In the genomic region with DNA sequence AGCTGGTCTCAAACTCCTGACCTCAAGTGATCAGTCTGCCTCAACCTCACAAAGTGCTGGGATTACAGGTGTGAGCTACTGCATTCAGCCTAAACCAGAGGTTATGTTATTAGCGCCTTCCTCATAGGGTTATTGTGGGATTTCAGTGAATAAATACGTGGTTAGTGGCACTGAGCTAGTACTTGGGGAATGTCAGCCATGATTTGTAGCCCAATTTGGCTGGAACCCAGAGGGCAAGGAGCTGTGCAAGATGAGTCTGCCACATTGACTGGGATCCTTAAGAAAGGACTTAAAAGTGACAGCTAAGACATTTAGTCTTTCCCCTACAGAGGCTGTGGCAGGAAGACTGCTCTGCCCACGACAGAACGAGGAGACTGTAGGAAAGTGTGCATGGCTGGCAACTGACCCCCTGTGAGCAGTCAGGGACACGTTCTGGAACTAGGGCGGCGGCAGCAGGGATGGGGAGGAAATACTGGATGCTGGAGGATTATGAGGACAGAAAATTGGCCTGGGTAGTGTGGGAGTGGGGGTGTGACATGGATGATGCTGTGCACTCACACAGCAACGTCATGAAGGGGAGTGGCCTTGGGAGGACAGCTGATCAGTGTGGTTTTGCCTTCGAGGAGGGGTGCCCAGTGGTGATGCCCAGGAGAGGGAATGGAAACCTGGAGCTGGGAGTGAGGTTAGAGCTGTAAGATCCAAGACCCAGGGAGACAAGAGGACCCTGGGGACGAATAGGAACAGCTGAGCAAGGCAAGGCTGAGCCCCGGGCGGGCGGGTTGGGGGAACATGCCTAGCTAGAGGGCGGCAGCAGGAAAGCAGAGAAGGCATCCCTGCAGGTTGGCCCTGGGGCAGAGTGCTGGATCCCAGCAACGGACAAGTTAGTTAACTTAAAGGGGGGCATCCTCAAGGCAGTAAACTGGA, we compare ENCODE assay signal across 8 cellular contexts. TPM values are rescaled to one million over a fixed set of nuclear protein-coding genes. Genes with fewer than 3 reads are reported as not detected.
DNase-seq lines count a peak whose midpoint lies in the region; ATAC-seq and TF ChIP-seq lines count a peak whose summit lies in the region.

No MANE protein-coding gene starts in this region.

- POLR2A ChIA-PET in PC-3 (lab: Charles Lee; ENCODE audit: unreplicated experiment), result interaction anchor here (0.8 to 1.4 kb wide), 2 partner anchors 20 to 92 kb away, joined by 3 to 4 read pairs; partner anchors contain the start of gene MRPL58

- BruUV-seq in PC-3 (replicated peaks; lab: Mats Ljungman, UMichigan), result no TSS peak

- H3K4me2 ChIP-seq in PC-3 (ENCODE audit: low read length) (peak overlapping the region; percentile 87), neural cell (ENCODE audit: low read length) (no peak overlapping the region)

- H3K4me3 ChIP-seq in CD4-positive, CD25-positive, alpha-beta regulatory T cell (ENCODE audit: low read depth, low read length), result peak overlapping the region; percentile 53
- H3K4me3 ChIP-seq in HUES64 (ENCODE audit: low read length), result peak overlapping the region; percentile 90
- H3K4me3 ChIP-seq in PC-3 (ENCODE audit: low read length), result peak overlapping the region; percentile 77
- H3K4me3 ChIP-seq in neural cell (ENCODE audit: low read length), result peak overlapping the region; percentile 81
- H3K4me3 ChIP-seq in thyroid gland (replicated peaks in 1 of 3), result no peak overlapping the region

- H3K36me3 ChIP-seq in CD4-positive, CD25-positive, alpha-beta regulatory T cell (ENCODE audit: control insufficient read depth, insufficient read depth, low read length), result no peaks in the 10 kb centered on the region
- no peaks in the 10 kb centered on the region for H3K36me3 ChIP-seq in HUES64 (ENCODE audit: insufficient read depth, low read length)
- H3K36me3 ChIP-seq in PC-3 (ENCODE audit: low read depth, low read length), result no peaks in the 10 kb centered on the region
- no peaks in the 10 kb centered on the region for H3K36me3 ChIP-seq in neural cell (ENCODE audit: insufficient read depth, low read length)
- H3K36me3 ChIP-seq in thyroid gland, result no peaks in the 10 kb centered on the region

- peaks cover 11% of the 10 kb centered on the region for H3F3A ChIP-seq in PC-3 (ENCODE audit: low read length, unreplicated experiment)
- no peaks in the 10 kb centered on the region for H3F3A ChIP-seq in neural cell (ENCODE audit: insufficient read depth, low read length, poor library complexity, severe bottlenecking)

- TF ChIP-seq CTCF in PC-3 (conservative IDR thresholded peaks at IDR 0.05; ENCODE audit: low read depth, low read length), result no peak
- TF ChIP-seq CTCF in neural cell (IDR thresholded peaks at IDR 0.05; ENCODE audit: poor library complexity, severe bottlenecking), result no peak
- no peak for TF ChIP-seq CTCF in thyroid gland (IDR thresholded peaks at IDR 0.05)

- peaks cover 48% of the 10 kb centered on the region for H3K4me1 ChIP-seq in CD4-positive, CD25-positive, alpha-beta regulatory T cell (ENCODE audit: control insufficient read depth, insufficient read depth, low read length, poor library complexity, severe bottlenecking)
- H3K4me1 ChIP-seq in HUES64 (ENCODE audit: insufficient read depth, low read length) (no peaks in the 10 kb centered on the region; the same call in 1 of the 2 replicates), PC-3 (ENCODE audit: insufficient read depth, low read length) (peaks cover 33% of the 10 kb centered on the region), thyroid gland (peaks cover 10 to 41% of the 10 kb centered on the region in 2 donors)

- no peaks in the 10 kb centered on the region for H3K9me3 ChIP-seq in CD4-positive, CD25-positive, alpha-beta regulatory T cell (ENCODE audit: control insufficient read depth in 2 of 2, low read length in 2 of 2)
- peaks cover 13% of the 10 kb centered on the region for H3K9me3 ChIP-seq in HUES64 (ENCODE audit: insufficient read depth, low read depth, low read length)
- no peaks in the 10 kb centered on the region for H3K9me3 ChIP-seq in PC-3 (ENCODE audit: low read length)
- H3K9me3 ChIP-seq in neural cell (ENCODE audit: low read length), result peaks cover 6% of the 10 kb centered on the region
- no peaks in the 10 kb centered on the region for H3K9me3 ChIP-seq in thyroid gland

- peaks cover 6% of the 10 kb centered on the region for H3K36me3 Mint-ChIP-seq in CD4-positive, CD25-positive, alpha-beta regulatory T cell

- no peaks in the 10 kb centered on the region for H3K9me2 ChIP-seq in PC-3 (replicated peaks; ENCODE audit: low read length)
- no peaks in the 10 kb centered on the region for H3K9me2 ChIP-seq in neural cell (ENCODE audit: insufficient read depth, low read length)

- peak overlapping the region; percentile 74 for H2AFZ ChIP-seq in PC-3 (ENCODE audit: low read length)
- no peak overlapping the region for H2AFZ ChIP-seq in neural cell (ENCODE audit: low read depth, low read length)

- peak; percentile 54 to 62 (median 62) for DNase-seq in CD4-positive, CD25-positive, alpha-beta regulatory T cell
- peak; percentile 85 for DNase-seq in PC-3
- peak; percentile 66 for DNase-seq in activated naive CD4-positive, alpha-beta T cell treated with Interleukin-2 at 50 U/mL for 16 hours
- DNase-seq in fibroblast of the conjunctiva (ENCODE audit: low read depth), result peak; percentile 41
- DNase-seq in thyroid gland, result peak; percentile 56 to 61

- H4K20me1 ChIP-seq in PC-3 (ENCODE audit: low read length), result no peaks in the 10 kb centered on the region
- H4K20me1 ChIP-seq in neural cell (ENCODE audit: insufficient read depth), result no peaks in the 10 kb centered on the region

- TF ChIP-seq EP300 in neural cell (conservative IDR thresholded peaks at IDR 0.05; ENCODE audit: poor library complexity, severe bottlenecking), result no peak

- H3K27me3 Mint-ChIP-seq in CD4-positive, CD25-positive, alpha-beta regulatory T cell, result peaks cover 33% of the 10 kb centered on the region

- H3K9ac ChIP-seq in HUES64 (ENCODE audit: low read depth, low read length), result no peak overlapping the region
- H3K9ac ChIP-seq in PC-3 (ENCODE audit: low read length), result no peak overlapping the region
- H3K9ac ChIP-seq in neural cell (ENCODE audit: low read length), result peak overlapping the region; percentile 96

- no peak for TF ChIP-seq RAD21 in neural cell (conservative IDR thresholded peaks at IDR 0.05)

- H3K27me3 ChIP-seq in CD4-positive, CD25-positive, alpha-beta regulatory T cell (ENCODE audit: control insufficient read depth, insufficient read depth, low read length), result no peaks in the 10 kb centered on the region
- H3K27me3 ChIP-seq in HUES64 (ENCODE audit: insufficient read depth, low read length) (no peaks in the 10 kb centered on the region), PC-3 (ENCODE audit: low read length) (no peaks in the 10 kb centered on the region), neural cell (ENCODE audit: insufficient read depth, low read depth, low read length) (no peaks in the 10 kb centered on the region), thyroid gland (no peaks in the 10 kb centered on the region)

- no peak for TF ChIP-seq POLR2A in thyroid gland (IDR thresholded peaks at IDR 0.05)

- H3K79me2 ChIP-seq in PC-3 (ENCODE audit: low read length) (no peaks in the 10 kb centered on the region), neural cell (replicated peaks; ENCODE audit: insufficient read depth, low read length) (no peaks in the 10 kb centered on the region)

- H3K4me1 Mint-ChIP-seq in CD4-positive, CD25-positive, alpha-beta regulatory T cell, result peaks cover 14 to 59% (median 32%) of the 10 kb centered on the region in 4 donors

- H3K27ac Mint-ChIP-seq in CD4-positive, CD25-positive, alpha-beta regulatory T cell, result peak overlapping the region; percentile 88 to 94 (median 88)

- CTCF ChIA-PET in PC-3 (lab: Charles Lee), result interaction anchor here (0.5 to 1.1 kb wide), 5 partner anchors 20 to 169 kb away, joined by 3 to 14 read pairs (median 4); partner anchors contain the start of gene MRPL58

- H3K4me3 Mint-ChIP-seq in CD4-positive, CD25-positive, alpha-beta regulatory T cell, result peak overlapping the region; percentile 86 to 95 (median 94)

- WGBS in HUES64, result 59% methylated on average over 15 of the region's 15 CpGs
- 24 to 38% methylated on average over 15 of the region's 15 CpGs for WGBS in thyroid gland, 2 donors

- intact Hi-C loops in PC-3 (cut with micrococcal nuclease), result loop anchor here (1.0 to 10.0 kb wide), 2 partner anchors 8 to 173 kb away; partner anchors contain the start of gene NUP85
- intact Hi-C loops in thyroid gland (cut with DNase I), result no loop called here

- H3K27ac ChIP-seq in CD4-positive, CD25-positive, alpha-beta regulatory T cell (ENCODE audit: insufficient read depth, low read length, poor library complexity, severe bottlenecking), result peak overlapping the region; percentile 53
- H3K27ac ChIP-seq in HUES64 (ENCODE audit: low read depth, low read length), result no peak overlapping the region
- H3K27ac ChIP-seq in PC-3 (ENCODE audit: low read length), result peak overlapping the region; percentile 30
- H3K27ac ChIP-seq in neural cell (ENCODE audit: low read length), result no peak overlapping the region
- peak overlapping the region in 1 of 3 donors; percentile 30 for H3K27ac ChIP-seq in thyroid gland

- peaks cover 0 to 9% (median 0%) of the 10 kb centered on the region in 7 donors for H3K9me3 Mint-ChIP-seq in CD4-positive, CD25-positive, alpha-beta regulatory T cell

- ATAC-seq in CD4-positive, CD25-positive, alpha-beta regulatory T cell (ENCODE audit: low read depth in 2 of 2), result no peak
- ATAC-seq in PC-3 (peak; percentile 24), HG02981 (IDR thresholded peaks at IDR 0.05; ENCODE audit: unreplicated experiment) (no peak)

RNA-seq across cellular contexts. Expression of gene ATP5PD, which starts 14.5 kb away (rescaled TPM):
- 139 TPM for total RNA-seq in CD4-positive, CD25-positive, alpha-beta regulatory T cell
- 100 to 1,000 TPM; 410 to 536 (median 467) TPM for polyA plus RNA-seq in CD4-positive, CD25-positive, alpha-beta regulatory T cell
- 254 TPM for polyA plus RNA-seq in HUES64 (2013, experiment 1 of 2)
- 305 TPM for polyA plus RNA-seq in HUES64 (2013, experiment 2 of 2)
- total RNA-seq in PC-3 (2014; rRNA removed) (361 and 374 TPM in 2 replicates), thyroid gland (100 to 1,000 TPM; 172 to 408 (median 330) TPM)
- 452 and 517 TPM in 2 replicates for polyA plus RNA-seq in neural cell
- 129 and 160 TPM in 2 replicates for polyA minus RNA-seq in neural cell

RNA-seq across cellular contexts. Expression of gene KCTD2, which starts 14.8 kb away (rescaled TPM):
- total RNA-seq in CD4-positive, CD25-positive, alpha-beta regulatory T cell, result 23.4 TPM
- polyA plus RNA-seq in CD4-positive, CD25-positive, alpha-beta regulatory T cell, result 1 to 10 TPM; 5.8 to 10.0 (median 8.1) TPM
- polyA plus RNA-seq in HUES64 (2013, experiment 1 of 2), result 27.8 TPM
- 27.6 TPM for polyA plus RNA-seq in HUES64 (2013, experiment 2 of 2)
- total RNA-seq in PC-3 (2014; rRNA removed), result 23.8 and 28.0 TPM in 2 replicates
- polyA plus RNA-seq in neural cell, result 29.9 and 32.8 TPM in 2 replicates
- 29.2 and 30.8 TPM in 2 replicates for polyA minus RNA-seq in neural cell
- total RNA-seq in thyroid gland, result 10 to 100 TPM; 33.6 to 48.6 (median 41.7) TPM

RNA-seq across cellular contexts. Expression of gene MRPL58, which starts 19.8 kb away (rescaled TPM):
- total RNA-seq in CD4-positive, CD25-positive, alpha-beta regulatory T cell, result 25.7 TPM
- polyA plus RNA-seq in CD4-positive, CD25-positive, alpha-beta regulatory T cell, result 10 to 100 TPM; 64.0 to 95.8 (median 74.6) TPM
- polyA plus RNA-seq in HUES64 (2013, experiment 1 of 2), result 49.1 TPM
- 52.9 TPM for polyA plus RNA-seq in HUES64 (2013, experiment 2 of 2)
- total RNA-seq in PC-3 (2014; rRNA removed) (151 and 195 TPM in 2 replicates), thyroid gland (10 to 100 TPM; 37.8 to 55.1 (median 49.7) TPM)
- 47.4 and 49.7 TPM in 2 replicates for polyA plus RNA-seq in neural cell
- polyA minus RNA-seq in neural cell, result 19.2 and 21.9 TPM in 2 replicates

RNA-seq across cellular contexts. Expression of gene CDR2L, which starts 44.8 kb away (rescaled TPM):
- total RNA-seq in CD4-positive, CD25-positive, alpha-beta regulatory T cell, result not detected
- polyA plus RNA-seq in CD4-positive, CD25-positive, alpha-beta regulatory T cell, result under 1 TPM in 2 of 4 donors, not detected in 2; 0.05 to 0.09 TPM
- 16.6 TPM for polyA plus RNA-seq in HUES64 (2013, experiment 1 of 2)
- polyA plus RNA-seq in HUES64 (2013, experiment 2 of 2), result 16.5 TPM
- total RNA-seq in PC-3 (2014; rRNA removed), result 35.8 and 50.9 TPM in 2 replicates
- polyA plus RNA-seq in neural cell, result 8.1 and 8.3 TPM in 2 replicates
- 11.9 and 12.3 TPM in 2 replicates for polyA minus RNA-seq in neural cell
- 1 to 10 TPM; 2.6 to 9.8 (median 4.2) TPM for total RNA-seq in thyroid gland

RNA-seq across cellular contexts. Expression of gene SLC16A5, which starts 55.5 kb away (rescaled TPM):
- 9.3 TPM for total RNA-seq in CD4-positive, CD25-positive, alpha-beta regulatory T cell
- 1 to 10 TPM; 1.3 to 2.6 (median 2.0) TPM for polyA plus RNA-seq in CD4-positive, CD25-positive, alpha-beta regulatory T cell
- polyA plus RNA-seq in HUES64 (2013, experiment 1 of 2), result 7.8 TPM
- polyA plus RNA-seq in HUES64 (2013, experiment 2 of 2), result 11.9 TPM
- 1.2 and 1.6 TPM in 2 replicates for total RNA-seq in PC-3 (2014; rRNA removed)
- polyA plus RNA-seq in neural cell, result not detected in 2 replicates
- polyA minus RNA-seq in neural cell, result not detected in 2 replicates
- 10 to 100 TPM; 24.1 to 40.3 (median 27.6) TPM for total RNA-seq in thyroid gland

Comparison
In these comparisons a context has a peak if more than half of its experiments do, and no peak if none do; other contexts are left out.
1. H3K27ac ChIP-seq: peak in CD4-positive, CD25-positive, alpha-beta regulatory T cell (single experiment) and PC-3 (single experiment); none in HUES64 (single experiment) and neural cell (single experiment).
2. H3K4me3 ChIP-seq: peak in CD4-positive, CD25-positive, alpha-beta regulatory T cell (single experiment), HUES64 (single experiment), PC-3 (single experiment) and neural cell (single experiment); none in thyroid gland (0 of 3).
3. Peak in every context shown above with its lines, with median percentiles within 50 percentile points of each other: DNase-seq.